In genomic region chr20:30312220-30312619, GRCh38 we compare ENCODE assay signal across 4 cellular contexts.
DNase-seq lines count a peak whose midpoint lies in the region; ATAC-seq, FAIRE-seq and TF ChIP-seq lines count a peak whose summit lies in the region.
"Not testable (repeated sequence)": the region's sequence is repeated elsewhere in the genome, so short reads cannot be mapped to it uniquely, and the experiment has no call there.

No MANE protein-coding gene starts in this region.

- DNase-seq in A549 (ENCODE audit: low read depth in 1 of 2, low spot score in 1 of 2); K562 (ENCODE audit: extremely low read depth in 1 of 4, low spot score in 3 of 4); HepG2 (ENCODE audit: low spot score); pancreas: not testable (repeated sequence)

- not testable (repeated sequence) for TF ChIP-seq EP300 in A549 (IDR thresholded peaks at IDR 0.05); K562 (IDR thresholded peaks at IDR 0.05; ENCODE audit: low read length); HepG2 (IDR thresholded peaks at IDR 0.05; ENCODE audit: low read depth in 2 of 2, low read length in 2 of 2); HepG2 (CRISPR knock-in tag; IDR thresholded peaks at IDR 0.05; ENCODE audit: borderline replicate concordance)

- not testable (repeated sequence) for H3K4me3 ChIP-seq in A549; K562; HepG2 (replicated peaks in 1 of 3; ENCODE audit: insufficient read depth in 1 of 3, low read depth in 2 of 3, low read length in 3 of 3); pancreas

- not testable (repeated sequence) for H3K9me1 ChIP-seq in K562 (ENCODE audit: control insufficient read depth, insufficient read depth, low read length)

- not testable (repeated sequence) for H3K9me3 ChIP-seq in A549; K562 (replicated peaks; ENCODE audit: control insufficient read depth, insufficient read depth, low read depth, low read length); HepG2 (ENCODE audit: low read length); pancreas

- not testable (repeated sequence) for H3K9ac ChIP-seq in K562 (ENCODE audit: insufficient read depth in 1 of 2, low read depth in 2 of 2, low read length in 2 of 2); HepG2 (ENCODE audit: insufficient read depth, low read depth, low read length)

- in situ Hi-C loops in K562 (cut with MboI), result loop anchor here (25.0 kb wide), 1 partner anchor 1200 kb away; no protein-coding TSS in a partner anchor
- in situ Hi-C loops in HepG2 (cut with HindIII; ENCODE audit: extremely low pct_ligation_motif_present, low pct_unique_long_range_greater_than_20kb), result not testable (repeated sequence)

- WGBS in A549 (ENCODE audit: missing lambda C conversion rate), result 55% methylated on average over 4 of the region's 4 CpGs
- 13% methylated on average over 4 of the region's 4 CpGs for WGBS in K562 (ENCODE audit: insufficient coverage, low coverage, missing lambda C conversion rate)
- 55% methylated on average over 4 of the region's 4 CpGs for WGBS in HepG2 (ENCODE audit: low lambda C conversion rate)
- WGBS in pancreas, 2 donors, result 87 to 92% methylated on average over 4 of the region's 4 CpGs

- not testable (repeated sequence) for FAIRE-seq in A549 (lab: Jason Lieb, UNC); K562 (lab: Jason Lieb, UNC); HepG2 (lab: Jason Lieb, UNC)
- FAIRE-seq in pancreas (lab: Jason Lieb, UNC), result peak; percentile 5

- BruUV-seq in K562 (replicated peaks; lab: Mats Ljungman, UMichigan); HepG2 (replicated peaks; lab: Mats Ljungman, UMichigan): not testable (repeated sequence)

- H4K20me1 ChIP-seq in K562 (replicated peaks; ENCODE audit: control insufficient read depth, insufficient read depth, low read length); HepG2 (ENCODE audit: insufficient read depth, low read length): not testable (repeated sequence)

- H3K79me2 ChIP-seq in K562 (ENCODE audit: control insufficient read depth, insufficient read depth, low read length); HepG2 (ENCODE audit: insufficient read depth, low read length): not testable (repeated sequence)

- CTCF ChIA-PET in A549 (lab: Yijun Ruan, JAX); K562 (lab: Yijun Ruan, JAX; ENCODE audit: low intra/inter-chr PET ratio); HepG2 (lab: Yijun Ruan, JAX; ENCODE audit: low intra/inter-chr PET ratio, low total read pairs): not testable (repeated sequence)

- not testable (repeated sequence) for H3K36me3 ChIP-seq in K562 (ENCODE audit: control insufficient read depth, insufficient read depth, low read length); HepG2 (replicated peaks in 1 of 2; ENCODE audit: control insufficient read depth in 1 of 2, insufficient read depth in 2 of 2, low read length in 2 of 2); pancreas

- TF ChIP-seq CTCF in A549 (IDR thresholded peaks at IDR 0.05); K562 (IDR thresholded peaks at IDR 0.05 in 2 of 3, conservative IDR thresholded peaks at IDR 0.05 in 1 of 3; ENCODE audit: insufficient read depth in 2 of 3, low read depth in 1 of 3, low read length in 3 of 3); HepG2 (CRISPR knock-in tag; IDR thresholded peaks at IDR 0.05); pancreas (IDR thresholded peaks at IDR 0.05): not testable (repeated sequence)

- H3K27me3 ChIP-seq in K562 (ENCODE audit: control insufficient read depth in 2 of 2, insufficient read depth in 2 of 2, low read length in 2 of 2); HepG2 (ENCODE audit: control insufficient read depth in 1 of 2, insufficient read depth in 2 of 2, low read length in 2 of 2); pancreas: not testable (repeated sequence)

- H3K4me2 ChIP-seq in A549; K562 (ENCODE audit: insufficient read depth, low read length); HepG2 (ENCODE audit: low read depth, low read length): not testable (repeated sequence)

- POLR2A ChIA-PET in A549 (lab: Yijun Ruan, JAX); K562 (lab: Yijun Ruan, JAX); HepG2 (lab: Yijun Ruan, JAX): not testable (repeated sequence)

- not testable (repeated sequence) for TF ChIP-seq POLR2A in A549 (IDR thresholded peaks at IDR 0.05; ENCODE audit: low read length); K562 (conservative IDR thresholded peaks at IDR 0.05); HepG2 (IDR thresholded peaks at IDR 0.05; ENCODE audit: insufficient read depth in 1 of 2, low read depth in 2 of 2, low read length in 2 of 2)

- not testable (repeated sequence) for TF ChIP-seq RAD21 in A549 (conservative IDR thresholded peaks at IDR 0.05 in 1 of 2, IDR thresholded peaks at IDR 0.05 in 1 of 2); K562 (CRISPR knock-in tag; conservative IDR thresholded peaks at IDR 0.05 in 1 of 2, IDR thresholded peaks at IDR 0.05 in 1 of 2); HepG2 (CRISPR knock-in tag; IDR thresholded peaks at IDR 0.05)

- intact Hi-C loops in K562 (cut with micrococcal nuclease); HepG2 (cut with micrococcal nuclease; ENCODE audit: unreplicated experiment); pancreas (cut with DNase I): not testable (repeated sequence)

- H3K27ac ChIP-seq in A549; K562 (ENCODE audit: extremely low read depth, low read depth, low read length); HepG2 (ENCODE audit: extremely low read length, insufficient read depth, low read length); pancreas: not testable (repeated sequence)

- H3K4me1 ChIP-seq in A549; K562 (replicated peaks in 1 of 2; ENCODE audit: control insufficient read depth in 2 of 2, insufficient read depth in 2 of 2, low read length in 2 of 2); HepG2 (ENCODE audit: insufficient read depth, low read length); pancreas: not testable (repeated sequence)

- not testable (repeated sequence) for ATAC-seq in A549, K562, HepG2, pancreas

- not testable (repeated sequence) for H2AFZ ChIP-seq in K562 (ENCODE audit: low read depth, low read length); HepG2 (ENCODE audit: low read length)

TF ChIP-seq in A549, 52 proteins besides CTCF, POLR2A, EP300 and RAD21:
- TF ChIP-seq MAFK (IDR thresholded peaks at IDR 0.05; ENCODE audit: partially characterized antibody), result peak; percentile 58

TF ChIP-seq in K562, 482 proteins besides CTCF, POLR2A, EP300 and RAD21:
- TF ChIP-seq MAFG (tag; conservative IDR thresholded peaks at IDR 0.05) (peak; percentile 25; the same call in 1 of the 2 replicates), ZNF316 (IDR thresholded peaks at IDR 0.05) (peak; percentile 33; the same call in 1 of the 2 replicates)
TF ChIP-seq in K562: peak in this region for 2; not testable (repeated sequence) for 480.

TF ChIP-seq in HepG2, 621 proteins besides CTCF, POLR2A, EP300 and RAD21:
- 0 out of 2 replicates have a peak, but pooled peaks have one; percentile 16 for TF ChIP-seq MAFF (IDR thresholded peaks at IDR 0.05; ENCODE audit: low read depth, low read length)
- TF ChIP-seq MAFK (conservative IDR thresholded peaks at IDR 0.05 in 1 of 2, IDR thresholded peaks at IDR 0.05 in 1 of 2; ENCODE audit: low read length in 2 of 2), result peak in 1 of 2 experiments; percentile 50; a peak in 2 of 4 replicates
